Comparison of ENCODE assay signal across 9 cellular contexts in genomic region chr13:109610517-109610916, GRCh38.
DNase-seq lines count a peak whose midpoint lies in the region; ATAC-seq and TF ChIP-seq lines count a peak whose summit lies in the region.
"Had no signal": no experiment of that assay in that cellular context is flagged by ENCODE, and none has a peak within 500 bp of the region (broad histone marks: within the 10 kb centered on the region; RNA-seq: fewer than 3 reads in every experiment).

No MANE protein-coding gene starts in this region.

- H3K27me3 ChIP-seq in Panc1 (ENCODE audit: control insufficient read depth, insufficient read depth, low read length) (no peaks in the 10 kb centered on the region), right lobe of liver (no peaks in the 10 kb centered on the region)

- POLR2A ChIA-PET in Panc1 (lab: Charles Lee), result no interaction called here

- intact Hi-C loops in Panc1 (cut with micrococcal nuclease; ENCODE audit: unreplicated experiment), result no loop called here
- intact Hi-C loops in right lobe of liver (cut with DNase I), result no loop called here

- TF ChIP-seq CTCF in Panc1 (IDR thresholded peaks at IDR 0.05), result peak; percentile 34
- TF ChIP-seq CTCF in right lobe of liver (IDR thresholded peaks at IDR 0.05), result peak; percentile 30 to 46 (median 41)

- BruUV-seq in Panc1 (replicated peaks; lab: Mats Ljungman, UMichigan), result no TSS peak

- ATAC-seq in Panc1, result no peak
- ATAC-seq in activated naive CD8-positive, alpha-beta T cell treated with anti-CD3 and anti-CD28 coated beads, Interleukin-2, amount 50 U/mL, for 24 hours, result no peak
- peak; percentile 56 to 70 (median 66) for ATAC-seq in right lobe of liver
- ATAC-seq in HG03460 (IDR thresholded peaks at IDR 0.05; ENCODE audit: unreplicated experiment), result no peak

- no peaks in the 10 kb centered on the region for H3K9me3 ChIP-seq in Panc1 (ENCODE audit: control insufficient read depth, insufficient read depth, low read depth, low read length)
- no peaks in the 10 kb centered on the region for H3K9me3 ChIP-seq in right lobe of liver

- TF ChIP-seq POLR2A in right lobe of liver (IDR thresholded peaks at IDR 0.05), result no peak

- in situ Hi-C loops in Panc1 (cut with HindIII; ENCODE audit: low pct_unique_long_range_greater_than_20kb, low sequenced_read_pairs), result no loop called here

- H3K4me1 Mint-ChIP-seq in activated naive CD8-positive, alpha-beta T cell treated with anti-CD3 and anti-CD28 coated beads, Interleukin-2, amount 50 U/mL, for 24 hours, result no peaks in the 10 kb centered on the region

- H3K27ac ChIP-seq in Panc1 (ENCODE audit: low read length) (no peak overlapping the region), right lobe of liver (no peak overlapping the region)

- H3K4me1 ChIP-seq in Panc1 (ENCODE audit: control insufficient read depth, insufficient read depth, low read length) (no peaks in the 10 kb centered on the region), right lobe of liver (peaks cover 0 to 20% (median 1%) of the 10 kb centered on the region in 4 donors)

- WGBS in right lobe of liver (ENCODE audit: insufficient coverage, low coverage, low lambda C conversion rate, missing lambda C conversion rate), result 67% methylated on average over 3 of the region's 4 CpGs

- peak; percentile 21 for DNase-seq in NCI-H1436 (lab: John Stamatoyannopoulos, UW)
- no peak for DNase-seq in NCI-H1436 treated with DMSO at 0.1 percent for 48 hours (lab: John Stamatoyannopoulos, UW)
- DNase-seq in Panc1 (ENCODE audit: low read depth, low spot score), result no peak
- peak; percentile 12 for DNase-seq in activated naive CD8-positive, alpha-beta T cell treated with anti-CD3 and anti-CD28 coated beads, Interleukin-2, amount 50 U/mL, for 24 hours
- DNase-seq in right lobe of liver, result peak; percentile 47 to 59 (median 58)
- DNase-seq in ureter (ENCODE audit: low spot score), result peak; percentile 46
- DNase-seq in germinal center (ENCODE audit: low spot score), result no peak

- H3K27me3 Mint-ChIP-seq in activated naive CD8-positive, alpha-beta T cell treated with anti-CD3 and anti-CD28 coated beads, Interleukin-2, amount 50 U/mL, for 24 hours, result no peaks in the 10 kb centered on the region

- H3K36me3 Mint-ChIP-seq in activated naive CD8-positive, alpha-beta T cell treated with anti-CD3 and anti-CD28 coated beads, Interleukin-2, amount 50 U/mL, for 24 hours (ENCODE audit: low read depth), result no peaks in the 10 kb centered on the region

- peaks cover 3% of the 10 kb centered on the region for H3K9me3 Mint-ChIP-seq in activated naive CD8-positive, alpha-beta T cell treated with anti-CD3 and anti-CD28 coated beads, Interleukin-2, amount 50 U/mL, for 24 hours
- H3K9me3 Mint-ChIP-seq: T-helper 1 cell treated with Interleukin-12 subunit alpha and Interleukin-12 subunit beta and Interleukin-4 antibody, amounts not matched to agents 30 μg/mL and 1 μg/mL, for 36 hours had no signal

- H3K4me3 ChIP-seq in Panc1 (ENCODE audit: low read depth in 2 of 2, low read length in 2 of 2) (no peak overlapping the region), right lobe of liver (no peak overlapping the region)

- H3K27ac Mint-ChIP-seq in activated naive CD8-positive, alpha-beta T cell treated with anti-CD3 and anti-CD28 coated beads, Interleukin-2, amount 50 U/mL, for 24 hours, result no peak overlapping the region
- H3K27ac Mint-ChIP-seq: T-helper 1 cell treated with Interleukin-12 subunit alpha and Interleukin-12 subunit beta and Interleukin-4 antibody, amounts not matched to agents 30 μg/mL and 1 μg/mL, for 36 hours had no signal

- no peak overlapping the region for H3K4me3 Mint-ChIP-seq in activated naive CD8-positive, alpha-beta T cell treated with anti-CD3 and anti-CD28 coated beads, Interleukin-2, amount 50 U/mL, for 24 hours
- H3K4me3 Mint-ChIP-seq: T-helper 1 cell treated with Interleukin-12 subunit alpha and Interleukin-12 subunit beta and Interleukin-4 antibody, amounts not matched to agents 30 μg/mL and 1 μg/mL, for 36 hours had no signal

- CTCF ChIA-PET in Panc1 (lab: Charles Lee), result no interaction called here

- H3K36me3 ChIP-seq in Panc1 (ENCODE audit: control insufficient read depth, insufficient read depth, low read length) (no peaks in the 10 kb centered on the region), right lobe of liver (no peaks in the 10 kb centered on the region)

Comparison
In these comparisons a context has a peak if more than half of its experiments do, and no peak if none do; other contexts are left out.
1. DNase-seq: peak in NCI-H1436 (single experiment), activated naive CD8-positive, alpha-beta T cell treated with anti-CD3 and anti-CD28 coated beads, Interleukin-2, amount 50 U/mL, for 24 hours (single experiment), right lobe of liver (3 of 3) and ureter (single experiment); none in NCI-H1436 treated with DMSO at 0.1 percent for 48 hours (single experiment), Panc1 (single experiment) and germinal center (single experiment).
2. ATAC-seq: peak in right lobe of liver (4 of 4); none in Panc1 (single experiment), activated naive CD8-positive, alpha-beta T cell treated with anti-CD3 and anti-CD28 coated beads, Interleukin-2, amount 50 U/mL, for 24 hours (single experiment) and HG03460 (single experiment).